ENCODE assay signal across 1 cellular context in the genomic region with DNA sequence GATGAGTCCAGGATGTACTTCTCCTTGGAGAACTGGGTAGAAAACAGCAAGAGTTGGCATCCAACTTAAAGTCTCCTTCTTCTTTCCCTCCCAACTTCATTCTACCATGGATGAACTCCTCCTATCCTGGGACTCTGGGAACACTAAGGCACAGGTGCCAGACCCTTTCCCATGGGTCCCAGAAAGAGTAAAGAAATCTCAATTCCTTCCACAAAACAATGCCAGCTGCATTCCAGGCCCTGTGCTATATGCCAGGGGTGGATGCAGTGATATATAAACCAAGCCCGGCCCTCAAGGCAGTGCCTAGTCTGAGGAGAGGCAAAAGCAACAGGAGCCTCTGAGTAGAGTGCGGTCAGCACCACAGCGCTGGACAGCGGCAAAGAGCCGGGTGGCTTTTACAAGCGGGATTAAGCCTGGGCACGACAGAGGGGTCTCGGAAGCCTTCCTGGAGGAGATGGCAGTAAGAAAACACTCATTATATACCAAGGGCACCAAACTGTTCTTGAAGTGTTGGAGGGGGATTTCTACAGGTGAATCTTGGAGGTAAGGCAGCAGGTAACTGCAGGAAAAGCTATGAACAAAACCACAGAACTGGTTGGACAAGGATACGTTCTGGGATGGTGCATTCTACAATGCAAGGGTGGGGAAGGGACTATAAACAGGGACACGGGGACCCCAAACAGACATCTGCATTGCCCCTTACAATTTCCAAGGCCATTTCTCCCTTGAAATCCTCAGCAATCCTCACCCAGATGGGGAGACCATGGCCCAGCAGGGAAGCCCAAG.
TF ChIP-seq lines count a peak whose summit lies in the region.

No MANE protein-coding gene starts in this region.

TF ChIP-seq in GM23338, 12 proteins besides CTCF, POLR2A, EP300 and RAD21 (continued from another document):
- TF ChIP-seq, protein P1, sequence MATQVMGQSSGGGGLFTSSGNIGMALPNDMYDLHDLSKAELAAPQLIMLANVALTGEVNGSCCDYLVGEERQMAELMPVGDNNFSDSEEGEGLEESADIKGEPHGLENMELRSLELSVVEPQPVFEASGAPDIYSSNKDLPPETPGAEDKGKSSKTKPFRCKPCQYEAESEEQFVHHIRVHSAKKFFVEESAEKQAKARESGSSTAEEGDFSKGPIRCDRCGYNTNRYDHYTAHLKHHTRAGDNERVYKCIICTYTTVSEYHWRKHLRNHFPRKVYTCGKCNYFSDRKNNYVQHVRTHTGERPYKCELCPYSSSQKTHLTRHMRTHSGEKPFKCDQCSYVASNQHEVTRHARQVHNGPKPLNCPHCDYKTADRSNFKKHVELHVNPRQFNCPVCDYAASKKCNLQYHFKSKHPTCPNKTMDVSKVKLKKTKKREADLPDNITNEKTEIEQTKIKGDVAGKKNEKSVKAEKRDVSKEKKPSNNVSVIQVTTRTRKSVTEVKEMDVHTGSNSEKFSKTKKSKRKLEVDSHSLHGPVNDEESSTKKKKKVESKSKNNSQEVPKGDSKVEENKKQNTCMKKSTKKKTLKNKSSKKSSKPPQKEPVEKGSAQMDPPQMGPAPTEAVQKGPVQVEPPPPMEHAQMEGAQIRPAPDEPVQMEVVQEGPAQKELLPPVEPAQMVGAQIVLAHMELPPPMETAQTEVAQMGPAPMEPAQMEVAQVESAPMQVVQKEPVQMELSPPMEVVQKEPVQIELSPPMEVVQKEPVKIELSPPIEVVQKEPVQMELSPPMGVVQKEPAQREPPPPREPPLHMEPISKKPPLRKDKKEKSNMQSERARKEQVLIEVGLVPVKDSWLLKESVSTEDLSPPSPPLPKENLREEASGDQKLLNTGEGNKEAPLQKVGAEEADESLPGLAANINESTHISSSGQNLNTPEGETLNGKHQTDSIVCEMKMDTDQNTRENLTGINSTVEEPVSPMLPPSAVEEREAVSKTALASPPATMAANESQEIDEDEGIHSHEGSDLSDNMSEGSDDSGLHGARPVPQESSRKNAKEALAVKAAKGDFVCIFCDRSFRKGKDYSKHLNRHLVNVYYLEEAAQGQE (IDR thresholded peaks at IDR 0.05; ENCODE audit: unreplicated experiment), result peak; percentile 93
- no peak for TF ChIP-seq EZH2phosphoT487 (IDR thresholded peaks at IDR 0.05; ENCODE audit: unreplicated experiment)
- no peak for TF ChIP-seq ZNF114 (CRISPR knock-in tag; IDR thresholded peaks at IDR 0.05)
